In genomic region chr2:66840321-66841014, GRCh38 we compare ENCODE assay signal across 15 cellular contexts.
DNase-seq lines count a peak whose midpoint lies in the region; ATAC-seq and TF ChIP-seq lines count a peak whose summit lies in the region.
"Had no signal": no experiment of that assay in that cellular context is flagged by ENCODE, and none has a peak within 500 bp of the region (broad histone marks: within the 10 kb centered on the region; RNA-seq: fewer than 3 reads in every experiment).

No MANE protein-coding gene starts in this region.

- no peaks in the 10 kb centered on the region for H3K36me3 ChIP-seq in mesodermal cell (ENCODE audit: control insufficient read depth, insufficient read depth, low read length)
- no peaks in the 10 kb centered on the region for H3K36me3 ChIP-seq in upper lobe of left lung

- peak; percentile 38 for DNase-seq in LHCN-M2 (ENCODE audit: low read depth)
- no peak for DNase-seq in coronary artery (ENCODE audit: low spot score)
- no peak for DNase-seq in upper lobe of left lung
- no peak for DNase-seq in activated T-cell treated with anti-CD3 and anti-CD28 coated beads for 4 hours
- no peak for DNase-seq in head of caudate nucleus
- DNase-seq in NK-92 treated with Interleukin-12 subunit alpha and Interleukin-12 subunit beta, amount 100 ng/mL, for 24 hours (lab: John Stamatoyannopoulos, UW): no peak
- DNase-seq: left ventricle myocardium superior; NCI-H1092; NCI-H446 treated with DMSO at 0.1 percent for 48 hours; psoas muscle; stimulated activated CD4-positive, alpha-beta T cell treated with anti-CD3 and anti-CD28 coated beads, Interleukin-4, amount 100 ng/mL, for 4 hours; stimulated activated naive CD4-positive, alpha-beta T cell treated with Interleukin-2 at 50 U/mL for 16 hours had no signal

- WGBS in mesodermal cell (ENCODE audit: insufficient coverage in 2 of 2), 2 experiments: 75 to 83% methylated on average over 1 to 2 of the region's 8 CpGs
- 56 to 62% methylated on average over 8 of the region's 8 CpGs for WGBS in upper lobe of left lung, 2 donors

- no peak for TF ChIP-seq EP300 in upper lobe of left lung (IDR thresholded peaks at IDR 0.05)

- H3K4me1 ChIP-seq in mesodermal cell (ENCODE audit: control insufficient read depth, insufficient read depth, low read length, poor library complexity, severe bottlenecking): peaks cover 5% of the 10 kb centered on the region
- H3K4me1 ChIP-seq in upper lobe of left lung: peaks cover 0 to 15% (median 3%) of the 10 kb centered on the region in 4 donors
- H3K4me1 ChIP-seq: psoas muscle had no signal

- H3K9me3 ChIP-seq in mesodermal cell (ENCODE audit: control insufficient read depth, low read length) (no peaks in the 10 kb centered on the region), upper lobe of left lung (no peaks in the 10 kb centered on the region)
- H3K9me3 ChIP-seq: psoas muscle had no signal

- TF ChIP-seq CTCF in coronary artery (IDR thresholded peaks at IDR 0.05) (no peak), upper lobe of left lung (IDR thresholded peaks at IDR 0.05) (no peak)

- H3K4me3 ChIP-seq in coronary artery (peak overlapping the region; percentile 14), mesodermal cell (ENCODE audit: extremely low read depth, insufficient read depth, low read length, poor library complexity, severe bottlenecking) (no peak overlapping the region), upper lobe of left lung (no peak overlapping the region)
- H3K4me3 ChIP-seq: GM23338, psoas muscle had no signal

- no peaks in the 10 kb centered on the region for H3K27me3 ChIP-seq in upper lobe of left lung

- TF ChIP-seq POLR2A in upper lobe of left lung (IDR thresholded peaks at IDR 0.05): no peak

- ATAC-seq in upper lobe of left lung (ENCODE audit: low FRiP score in 2 of 2): peak; percentile 37 to 41
- no peak for ATAC-seq in GM19351 (IDR thresholded peaks at IDR 0.05; ENCODE audit: unreplicated experiment)
- ATAC-seq: GM23338, left ventricle myocardium superior, psoas muscle had no signal

- intact Hi-C loops in head of caudate nucleus (cut with DNase I): no loop called here

- H3K27ac ChIP-seq in coronary artery (peak overlapping the region; percentile 54 to 78), mesodermal cell (ENCODE audit: low read depth, low read length, severe bottlenecking) (peak overlapping the region; percentile 51), upper lobe of left lung (peak overlapping the region; percentile 32 to 71 (median 56))
- H3K27ac ChIP-seq: psoas muscle had no signal
